In genomic region chr2:48043301-48043700, GRCh38 we compare ENCODE assay signal across 22 cellular contexts.
"Had no signal": no experiment of that assay in that cellular context is flagged by ENCODE, and none has a peak within 500 bp of the region (broad histone marks: within the 10 kb centered on the region; RNA-seq: fewer than 3 reads in every experiment).

No MANE protein-coding gene starts in this region.

- H3K27ac Mint-ChIP-seq: nephron progenitor cell; stimulated activated naive B cell treated with anti-CD40 and anti-IgM and Interleukin-4, amounts not matched to agents 10 μg/mL and 1 μg/mL and 100 μg/mL, for 72 hours; stimulated activated naive CD8-positive, alpha-beta T cell treated with anti-CD3 and anti-CD28 coated beads, Interleukin-15, Interleukin-2, amounts not matched to agents 100 ng/mL and 50 ng/mL, for 24 hours had no signal

- H3K27ac ChIP-seq: dorsolateral prefrontal cortex, ovary, psoas muscle, thoracic aorta, tibial nerve, upper lobe of right lung, uterus had no signal

- H3K4me1 Mint-ChIP-seq: nephron progenitor cell had no signal

- H3K36me3 ChIP-seq: ovary, thoracic aorta, tibial nerve, upper lobe of right lung, uterus had no signal

- DNase-seq: dorsolateral prefrontal cortex; effector CD4-positive, alpha-beta T cell; kidney; naive thymus-derived CD8-positive, alpha-beta T cell; nephron progenitor cell; nucleus accumbens; ovary; posterior cingulate gyrus; psoas muscle; right cardiac atrium; stimulated activated CD4-positive, alpha-beta T cell treated with anti-CD3 and anti-CD28 coated beads, Interleukin-15, amount 100 ng/mL, for 24 hours; stimulated activated CD4-positive, alpha-beta T cell treated with anti-CD3 and anti-CD28 coated beads, Interleukin-2, amount 100 ng/mL, for 48 hours; stimulated activated naive B cell treated with anti-CD40 and anti-IgM and Interleukin-4, amounts not matched to agents 10 μg/mL and 1 μg/mL and 100 μg/mL, for 72 hours; upper lobe of right lung; uterus had no signal

- H3K4me1 ChIP-seq: psoas muscle, upper lobe of right lung, uterus had no signal

- H3K9me3 Mint-ChIP-seq: stimulated activated naive CD8-positive, alpha-beta T cell treated with anti-CD3 and anti-CD28 coated beads, Interleukin-15, Interleukin-2, amounts not matched to agents 100 ng/mL and 50 ng/mL, for 24 hours had no signal

- H3K4me3 Mint-ChIP-seq: naive thymus-derived CD8-positive, alpha-beta T cell; nephron progenitor cell; stimulated activated naive B cell treated with anti-CD40 and anti-IgM and Interleukin-4, amounts not matched to agents 10 μg/mL and 1 μg/mL and 100 μg/mL, for 72 hours; stimulated activated naive CD8-positive, alpha-beta T cell treated with anti-CD3 and anti-CD28 coated beads, Interleukin-15, Interleukin-2, amounts not matched to agents 100 ng/mL and 50 ng/mL, for 24 hours had no signal

- ATAC-seq: left lobe of liver; naive thymus-derived CD8-positive, alpha-beta T cell; psoas muscle; right cardiac atrium; stimulated activated naive B cell treated with anti-CD40 and anti-IgM and Interleukin-4, amounts not matched to agents 10 μg/mL and 1 μg/mL and 100 μg/mL, for 72 hours; upper lobe of right lung had no signal

- H3K9me3 ChIP-seq: ovary, psoas muscle, thoracic aorta, upper lobe of right lung, uterus had no signal

- H3K27me3 ChIP-seq: dorsolateral prefrontal cortex, ovary, tibial nerve, uterus had no signal

- H3K4me3 ChIP-seq: dorsolateral prefrontal cortex, ovary, psoas muscle, skin epidermis, thoracic aorta, tibial nerve, upper lobe of right lung, uterus had no signal

- FAIRE-seq: colon, frontal cortex, kidney had no signal
